16 cellular contexts compared by ENCODE assay signal in genomic region chr6:109034439-109035041, GRCh38.
A peak's percentile ranks its signal among the peaks of the same experiment; 100 is the strongest.
DNase-seq lines count a peak whose midpoint lies in the region; ATAC-seq and TF ChIP-seq lines count a peak whose summit lies in the region.
"Had no signal": no experiment of that assay in that cellular context is flagged by ENCODE, and none has a peak within 500 bp of the region (broad histone marks: within the 10 kb centered on the region; RNA-seq: fewer than 3 reads in every experiment).

No MANE protein-coding gene starts in this region.

- no peak overlapping the region for H3K4me3 Mint-ChIP-seq in T-helper 17 cell
- H3K4me3 Mint-ChIP-seq: HFFc6 had no signal

- H3K36me3 Mint-ChIP-seq in T-helper 17 cell (ENCODE audit: low read depth) = peaks cover 4% of the 10 kb centered on the region

- H3K27me3 Mint-ChIP-seq in T-helper 17 cell = no peaks in the 10 kb centered on the region

- peaks cover 26% of the 10 kb centered on the region for H3K4me1 Mint-ChIP-seq in T-helper 17 cell

- no peak for ATAC-seq in T-helper 17 cell
- no peak for ATAC-seq in HG03571 (IDR thresholded peaks at IDR 0.05; ENCODE audit: unreplicated experiment)
- ATAC-seq: PC-3 had no signal

- DNase-seq in GM04504 (ENCODE audit: low read depth) (peak; percentile 4), T-helper 17 cell (no peak), fibroblast of the aortic adventitia (ENCODE audit: low read depth) (peak; percentile 84), NCI-H1048 (lab: John Stamatoyannopoulos, UW) (no peak), SKM-1 (lab: John Stamatoyannopoulos, UW; ENCODE audit: unreplicated experiment) (no peak)
- no peak for DNase-seq in activated CD4-positive, alpha-beta T cell treated with anti-CD3 and anti-CD28 coated beads for 4 hours
- DNase-seq: DND-41, GF-D8, HFFc6, NCI-H187 treated with DMSO at 0.1 percent for 48 hours, NCI-H526 treated with DMSO at 0.1 percent for 48 hours, PC-3, SJCRH30, SW 1271 had no signal

- no peak for TF ChIP-seq CTCF in fibroblast of the aortic adventitia (IDR thresholded peaks at IDR 0.05; ENCODE audit: insufficient read depth, low read length)

- H3K4me3 ChIP-seq in fibroblast of the aortic adventitia (ENCODE audit: low read depth, low read length) = no peak overlapping the region
- H3K4me3 ChIP-seq: BLaER1 treated with 17β-estradiol and CSF1 and Interleukin-3, amounts not matched to agents 10 nM and 100 nM; SJCRH30 had no signal

- H3K27ac Mint-ChIP-seq in T-helper 17 cell = peak overlapping the region; percentile 62
- H3K27ac Mint-ChIP-seq: HFFc6 had no signal

- no peaks in the 10 kb centered on the region for H3K9me3 ChIP-seq in T-helper 17 cell (ENCODE audit: control insufficient read depth, low read length, poor library complexity, severe bottlenecking)
- H3K9me3 ChIP-seq: BLaER1 treated with 17β-estradiol and CSF1 and Interleukin-3, amounts not matched to agents 10 nM and 100 nM; SJCRH30 had no signal

Comparison
In these comparisons a context has a peak if more than half of its experiments do, and no peak if none do; other contexts are left out.
1. DNase-seq: peak in GM04504 (single experiment) and fibroblast of the aortic adventitia (single experiment); none in T-helper 17 cell (0 of 3), NCI-H1048 (single experiment), activated CD4-positive, alpha-beta T cell treated with anti-CD3 and anti-CD28 coated beads for 4 hours (0 of 2) and SKM-1 (single experiment).